In genomic region chr1:57017717-57018116, GRCh38 we compare ENCODE assay signal across 2 cellular contexts.
TF ChIP-seq lines count a peak whose summit lies in the region.

No MANE protein-coding gene starts in this region.

TF ChIP-seq in Ishikawa, 13 proteins besides CTCF, POLR2A, EP300 and RAD21 (continued from another document):
- TF ChIP-seq, protein P1, sequence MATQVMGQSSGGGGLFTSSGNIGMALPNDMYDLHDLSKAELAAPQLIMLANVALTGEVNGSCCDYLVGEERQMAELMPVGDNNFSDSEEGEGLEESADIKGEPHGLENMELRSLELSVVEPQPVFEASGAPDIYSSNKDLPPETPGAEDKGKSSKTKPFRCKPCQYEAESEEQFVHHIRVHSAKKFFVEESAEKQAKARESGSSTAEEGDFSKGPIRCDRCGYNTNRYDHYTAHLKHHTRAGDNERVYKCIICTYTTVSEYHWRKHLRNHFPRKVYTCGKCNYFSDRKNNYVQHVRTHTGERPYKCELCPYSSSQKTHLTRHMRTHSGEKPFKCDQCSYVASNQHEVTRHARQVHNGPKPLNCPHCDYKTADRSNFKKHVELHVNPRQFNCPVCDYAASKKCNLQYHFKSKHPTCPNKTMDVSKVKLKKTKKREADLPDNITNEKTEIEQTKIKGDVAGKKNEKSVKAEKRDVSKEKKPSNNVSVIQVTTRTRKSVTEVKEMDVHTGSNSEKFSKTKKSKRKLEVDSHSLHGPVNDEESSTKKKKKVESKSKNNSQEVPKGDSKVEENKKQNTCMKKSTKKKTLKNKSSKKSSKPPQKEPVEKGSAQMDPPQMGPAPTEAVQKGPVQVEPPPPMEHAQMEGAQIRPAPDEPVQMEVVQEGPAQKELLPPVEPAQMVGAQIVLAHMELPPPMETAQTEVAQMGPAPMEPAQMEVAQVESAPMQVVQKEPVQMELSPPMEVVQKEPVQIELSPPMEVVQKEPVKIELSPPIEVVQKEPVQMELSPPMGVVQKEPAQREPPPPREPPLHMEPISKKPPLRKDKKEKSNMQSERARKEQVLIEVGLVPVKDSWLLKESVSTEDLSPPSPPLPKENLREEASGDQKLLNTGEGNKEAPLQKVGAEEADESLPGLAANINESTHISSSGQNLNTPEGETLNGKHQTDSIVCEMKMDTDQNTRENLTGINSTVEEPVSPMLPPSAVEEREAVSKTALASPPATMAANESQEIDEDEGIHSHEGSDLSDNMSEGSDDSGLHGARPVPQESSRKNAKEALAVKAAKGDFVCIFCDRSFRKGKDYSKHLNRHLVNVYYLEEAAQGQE (IDR thresholded peaks at IDR 0.05; ENCODE audit: low read depth): no peak
- TF ChIP-seq NFIC (IDR thresholded peaks at IDR 0.05) (no peak), EGR1 (IDR thresholded peaks at IDR 0.05) (no peak), ZBTB7A (IDR thresholded peaks at IDR 0.05; ENCODE audit: low read depth) (no peak), TCF12 (IDR thresholded peaks at IDR 0.05; ENCODE audit: low read depth) (no peak), TAF1 (IDR thresholded peaks at IDR 0.05; ENCODE audit: low read depth) (no peak), MAX (IDR thresholded peaks at IDR 0.05) (no peak), CREB1 (IDR thresholded peaks at IDR 0.05; ENCODE audit: low read depth) (no peak), FOXM1 (IDR thresholded peaks at IDR 0.05; ENCODE audit: borderline replicate concordance, low read depth) (no peak), CEBPB (IDR thresholded peaks at IDR 0.05) (no peak)
- TF ChIP-seq, protein P2, sequence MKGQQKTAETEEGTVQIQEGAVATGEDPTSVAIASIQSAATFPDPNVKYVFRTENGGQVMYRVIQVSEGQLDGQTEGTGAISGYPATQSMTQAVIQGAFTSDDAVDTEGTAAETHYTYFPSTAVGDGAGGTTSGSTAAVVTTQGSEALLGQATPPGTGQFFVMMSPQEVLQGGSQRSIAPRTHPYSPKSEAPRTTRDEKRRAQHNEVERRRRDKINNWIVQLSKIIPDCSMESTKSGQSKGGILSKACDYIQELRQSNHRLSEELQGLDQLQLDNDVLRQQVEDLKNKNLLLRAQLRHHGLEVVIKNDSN (IDR thresholded peaks at IDR 0.05): no peak

TF ChIP-seq in K562, 482 proteins besides CTCF, POLR2A, EP300 and RAD21 (continued from another document):
- TF ChIP-seq, protein P3, sequence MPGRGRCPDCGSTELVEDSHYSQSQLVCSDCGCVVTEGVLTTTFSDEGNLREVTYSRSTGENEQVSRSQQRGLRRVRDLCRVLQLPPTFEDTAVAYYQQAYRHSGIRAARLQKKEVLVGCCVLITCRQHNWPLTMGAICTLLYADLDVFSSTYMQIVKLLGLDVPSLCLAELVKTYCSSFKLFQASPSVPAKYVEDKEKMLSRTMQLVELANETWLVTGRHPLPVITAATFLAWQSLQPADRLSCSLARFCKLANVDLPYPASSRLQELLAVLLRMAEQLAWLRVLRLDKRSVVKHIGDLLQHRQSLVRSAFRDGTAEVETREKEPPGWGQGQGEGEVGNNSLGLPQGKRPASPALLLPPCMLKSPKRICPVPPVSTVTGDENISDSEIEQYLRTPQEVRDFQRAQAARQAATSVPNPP (IDR thresholded peaks at IDR 0.05; ENCODE audit: borderline replicate concordance, insufficient read depth, insufficient read length): no peak
- TF ChIP-seq MBD1 (CRISPR knock-in tag; IDR thresholded peaks at IDR 0.05) (no peak), SIN3A (IDR thresholded peaks at IDR 0.05; ENCODE audit: borderline replicate concordance in 2 of 2, control insufficient read depth in 1 of 2, low read depth in 2 of 2, low read length in 2 of 2) (no peak), KLF16 (IDR thresholded peaks at IDR 0.05) (0 out of 2 replicates have a peak, but pooled peaks have one; percentile 26), WHSC1 (IDR thresholded peaks at IDR 0.05; ENCODE audit: low read length) (no peak), SIN3B (IDR thresholded peaks at IDR 0.05; ENCODE audit: low read depth) (no peak), BRCA1 (IDR thresholded peaks at IDR 0.05) (no peak), BRCA1 (CRISPR knock-in tag; IDR thresholded peaks at IDR 0.05) (no peak), SRSF3 (IDR thresholded peaks at IDR 0.05; ENCODE audit: insufficient read depth, low read length) (no peak), SMARCA5 (IDR thresholded peaks at IDR 0.05) (no peak), CSDE1 (IDR thresholded peaks at IDR 0.05) (no peak)
- TF ChIP-seq, protein P4, sequence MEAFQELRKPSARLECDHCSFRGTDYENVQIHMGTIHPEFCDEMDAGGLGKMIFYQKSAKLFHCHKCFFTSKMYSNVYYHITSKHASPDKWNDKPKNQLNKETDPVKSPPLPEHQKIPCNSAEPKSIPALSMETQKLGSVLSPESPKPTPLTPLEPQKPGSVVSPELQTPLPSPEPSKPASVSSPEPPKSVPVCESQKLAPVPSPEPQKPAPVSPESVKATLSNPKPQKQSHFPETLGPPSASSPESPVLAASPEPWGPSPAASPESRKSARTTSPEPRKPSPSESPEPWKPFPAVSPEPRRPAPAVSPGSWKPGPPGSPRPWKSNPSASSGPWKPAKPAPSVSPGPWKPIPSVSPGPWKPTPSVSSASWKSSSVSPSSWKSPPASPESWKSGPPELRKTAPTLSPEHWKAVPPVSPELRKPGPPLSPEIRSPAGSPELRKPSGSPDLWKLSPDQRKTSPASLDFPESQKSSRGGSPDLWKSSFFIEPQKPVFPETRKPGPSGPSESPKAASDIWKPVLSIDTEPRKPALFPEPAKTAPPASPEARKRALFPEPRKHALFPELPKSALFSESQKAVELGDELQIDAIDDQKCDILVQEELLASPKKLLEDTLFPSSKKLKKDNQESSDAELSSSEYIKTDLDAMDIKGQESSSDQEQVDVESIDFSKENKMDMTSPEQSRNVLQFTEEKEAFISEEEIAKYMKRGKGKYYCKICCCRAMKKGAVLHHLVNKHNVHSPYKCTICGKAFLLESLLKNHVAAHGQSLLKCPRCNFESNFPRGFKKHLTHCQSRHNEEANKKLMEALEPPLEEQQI (IDR thresholded peaks at IDR 0.05): no peak
